Comparison of ENCODE assay signal across 26 cellular contexts in genomic region chr11:46512261-46512881, GRCh38.
"Had no signal": no experiment of that assay in that cellular context is flagged by ENCODE, and none has a peak within 500 bp of the region (broad histone marks: within the 10 kb centered on the region; RNA-seq: fewer than 3 reads in every experiment).

No MANE protein-coding gene starts in this region.

- FAIRE-seq: bronchial epithelial cell had no signal

- ATAC-seq: activated CD4-positive, CD25-positive, alpha-beta regulatory T cell treated with anti-CD3 and anti-CD28 coated beads, Interleukin-2, amount 50 U/mL, for 24 hours; activated CD8-positive, alpha-beta T cell treated with anti-CD3 and anti-CD28 coated beads for 36 hours; activated T-cell treated with anti-CD3 and anti-CD28 coated beads, Interleukin-2, amount 50 U/mL, for 4 hours; body of pancreas; T-cell had no signal

- H3K27me3 ChIP-seq: body of pancreas had no signal

- H3K4me3 ChIP-seq: body of pancreas had no signal

- H3K9me3 Mint-ChIP-seq: activated CD8-positive, alpha-beta T cell treated with anti-CD3 and anti-CD28 coated beads for 36 hours; activated T-cell treated with anti-CD3 and anti-CD28 coated beads, Interleukin-2, amount 50 U/mL, for 4 hours; activated T-helper 2 cell treated with anti-CD3 and anti-CD28 coated beads, Interferon-gamma antibody, Interleukin-2, Interleukin-4, amounts not matched to agents 10 μg/mL and 5 μg/mL and 100 μg/mL, durations not matched to agents 14 hours and 24 hours and 36 hours; IgD-negative memory B cell; T-cell had no signal

- H3K9me3 ChIP-seq: body of pancreas had no signal

- H3K27me3 Mint-ChIP-seq: activated CD8-positive, alpha-beta T cell treated with anti-CD3 and anti-CD28 coated beads for 36 hours; IgD-negative memory B cell; T-cell had no signal

- DNase-seq: activated CD4-positive, alpha-beta T cell treated with anti-CD3 and anti-CD28 coated beads for 4 hours; activated CD8-positive, alpha-beta memory T cell treated with anti-CD3 and anti-CD28 coated beads, Interleukin-2, amount 50 U/mL, for 48 hours; activated CD8-positive, alpha-beta T cell treated with anti-CD3 and anti-CD28 coated beads for 36 hours; activated naive CD4-positive, alpha-beta T cell treated with anti-CD3 and anti-CD28 coated beads, Interleukin-2, amount 50 U/mL, for 16 hours; activated T-cell treated with anti-CD3 and anti-CD28 coated beads, Interleukin-2, amount 50 U/mL, for 4 hours; aorta; body of pancreas; central memory CD4-positive, alpha-beta T cell; KG1; NCI-H1092; NCI-H1417 treated with DMSO at 0.1 percent for 48 hours; NCI-H1694; NCI-H2029; NCI-H2107; NCI-H2171 treated with DMSO at 0.1 percent for 48 hours; NCI-H226; NCI-H510A; NCI-H526 treated with DMSO at 0.1 percent for 48 hours; NCI-H82; SIG-M5; T-cell; WERI-Rb-1 had no signal

- H3K27ac ChIP-seq: body of pancreas, WERI-Rb-1 had no signal

- H3K27ac Mint-ChIP-seq: activated CD8-positive, alpha-beta T cell treated with anti-CD3 and anti-CD28 coated beads for 36 hours; activated T-helper 2 cell treated with anti-CD3 and anti-CD28 coated beads, Interferon-gamma antibody, Interleukin-2, Interleukin-4, amounts not matched to agents 10 μg/mL and 5 μg/mL and 100 μg/mL, durations not matched to agents 14 hours and 24 hours and 36 hours; T-cell had no signal

- H3K4me3 Mint-ChIP-seq: activated CD8-positive, alpha-beta T cell treated with anti-CD3 and anti-CD28 coated beads for 36 hours; activated T-cell treated with anti-CD3 and anti-CD28 coated beads, Interleukin-2, amount 50 U/mL, for 4 hours; IgD-negative memory B cell; T-cell had no signal

- H3K4me1 ChIP-seq: body of pancreas had no signal
